ENCODE assay signal across 3 cellular contexts in genomic region chr5:92906798-92907380, GRCh38.
A peak's percentile ranks its signal among the peaks of the same experiment; 100 is the strongest.
TF ChIP-seq lines count a peak whose summit lies in the region.

No MANE protein-coding gene starts in this region.

TF ChIP-seq in SK-N-SH treated with all-trans-retinoic acid at 6 μM for 48 hours, 23 proteins besides CTCF, POLR2A, EP300 and RAD21:
- TF ChIP-seq TOX (CRISPR knock-in tag; IDR thresholded peaks at IDR 0.05; ENCODE audit: borderline replicate concordance) (0 out of 2 replicates have a peak, but pooled peaks have one; percentile 6), ARNTL (CRISPR knock-in tag; IDR thresholded peaks at IDR 0.05; ENCODE audit: borderline replicate concordance, low read depth) (no peak)

TF ChIP-seq in SK-N-SH, 30 proteins besides CTCF, POLR2A, EP300 and RAD21 (continued from another document):
- TF ChIP-seq, protein P1, sequence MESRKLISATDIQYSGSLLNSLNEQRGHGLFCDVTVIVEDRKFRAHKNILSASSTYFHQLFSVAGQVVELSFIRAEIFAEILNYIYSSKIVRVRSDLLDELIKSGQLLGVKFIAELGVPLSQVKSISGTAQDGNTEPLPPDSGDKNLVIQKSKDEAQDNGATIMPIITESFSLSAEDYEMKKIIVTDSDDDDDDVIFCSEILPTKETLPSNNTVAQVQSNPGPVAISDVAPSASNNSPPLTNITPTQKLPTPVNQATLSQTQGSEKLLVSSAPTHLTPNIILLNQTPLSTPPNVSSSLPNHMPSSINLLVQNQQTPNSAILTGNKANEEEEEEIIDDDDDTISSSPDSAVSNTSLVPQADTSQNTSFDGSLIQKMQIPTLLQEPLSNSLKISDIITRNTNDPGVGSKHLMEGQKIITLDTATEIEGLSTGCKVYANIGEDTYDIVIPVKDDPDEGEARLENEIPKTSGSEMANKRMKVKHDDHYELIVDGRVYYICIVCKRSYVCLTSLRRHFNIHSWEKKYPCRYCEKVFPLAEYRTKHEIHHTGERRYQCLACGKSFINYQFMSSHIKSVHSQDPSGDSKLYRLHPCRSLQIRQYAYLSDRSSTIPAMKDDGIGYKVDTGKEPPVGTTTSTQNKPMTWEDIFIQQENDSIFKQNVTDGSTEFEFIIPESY (IDR thresholded peaks at IDR 0.05; ENCODE audit: borderline replicate concordance, low read depth): no peak
- no peak for TF ChIP-seq NFIC (IDR thresholded peaks at IDR 0.05; ENCODE audit: borderline replicate concordance)
- no peak for TF ChIP-seq MXI1 (IDR thresholded peaks at IDR 0.05; ENCODE audit: low read depth, low read length)
- no peak for TF ChIP-seq RCOR1 (IDR thresholded peaks at IDR 0.05; ENCODE audit: low read length)
- TF ChIP-seq JUND (IDR thresholded peaks at IDR 0.05): no peak
- TF ChIP-seq SIN3A (IDR thresholded peaks at IDR 0.05; ENCODE audit: borderline replicate concordance, low read depth, low read length): no peak
- no peak for TF ChIP-seq SMC3 (IDR thresholded peaks at IDR 0.05; ENCODE audit: low read depth, low read length)
- no peak for TF ChIP-seq YY1 (IDR thresholded peaks at IDR 0.05; ENCODE audit: low read depth)
- no peak for TF ChIP-seq ELF1 (IDR thresholded peaks at IDR 0.05)
- no peak for TF ChIP-seq GABPA (IDR thresholded peaks at IDR 0.05; ENCODE audit: low read depth)
- TF ChIP-seq EZH2phosphoT487 (IDR thresholded peaks at IDR 0.05; ENCODE audit: borderline replicate concordance, low read depth): no peak
- no peak for TF ChIP-seq POLR2AphosphoS5 (IDR thresholded peaks at IDR 0.05; ENCODE audit: low read depth, low read length)
- TF ChIP-seq FOXM1 (IDR thresholded peaks at IDR 0.05; ENCODE audit: low read depth): no peak
- TF ChIP-seq TAF1 (IDR thresholded peaks at IDR 0.05; ENCODE audit: borderline replicate concordance, low read depth, low read length): no peak
- TF ChIP-seq TEAD4 (IDR thresholded peaks at IDR 0.05; ENCODE audit: borderline replicate concordance, insufficient read depth): no peak
- no peak for TF ChIP-seq IRF3 (IDR thresholded peaks at IDR 0.05; ENCODE audit: low read depth, low read length)
- TF ChIP-seq USF2 (IDR thresholded peaks at IDR 0.05; ENCODE audit: borderline replicate concordance, low read depth, low read length): no peak
- no peak for TF ChIP-seq RFX5 (IDR thresholded peaks at IDR 0.05; ENCODE audit: low read length)
- TF ChIP-seq FOXJ3 (CRISPR knock-in tag; IDR thresholded peaks at IDR 0.05): no peak

TF ChIP-seq in IMR-90, 13 proteins besides CTCF, POLR2A, EP300 and RAD21 (continued from another document):
- TF ChIP-seq, protein P2, sequence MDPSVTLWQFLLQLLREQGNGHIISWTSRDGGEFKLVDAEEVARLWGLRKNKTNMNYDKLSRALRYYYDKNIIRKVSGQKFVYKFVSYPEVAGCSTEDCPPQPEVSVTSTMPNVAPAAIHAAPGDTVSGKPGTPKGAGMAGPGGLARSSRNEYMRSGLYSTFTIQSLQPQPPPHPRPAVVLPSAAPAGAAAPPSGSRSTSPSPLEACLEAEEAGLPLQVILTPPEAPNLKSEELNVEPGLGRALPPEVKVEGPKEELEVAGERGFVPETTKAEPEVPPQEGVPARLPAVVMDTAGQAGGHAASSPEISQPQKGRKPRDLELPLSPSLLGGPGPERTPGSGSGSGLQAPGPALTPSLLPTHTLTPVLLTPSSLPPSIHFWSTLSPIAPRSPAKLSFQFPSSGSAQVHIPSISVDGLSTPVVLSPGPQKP (IDR thresholded peaks at IDR 0.05; ENCODE audit: borderline replicate concordance, low read depth, low read length): no peak
- TF ChIP-seq USF2 (IDR thresholded peaks at IDR 0.05; ENCODE audit: low read depth, low read length): no peak
- no peak for TF ChIP-seq RCOR1 (IDR thresholded peaks at IDR 0.05; ENCODE audit: insufficient replicate concordance, low read length)
- TF ChIP-seq MXI1 (IDR thresholded peaks at IDR 0.05; ENCODE audit: borderline replicate concordance, low read depth, low read length): no peak
- no peak for TF ChIP-seq CHD1 (IDR thresholded peaks at IDR 0.05; ENCODE audit: low read depth, low read length)
- no peak for TF ChIP-seq FOS (IDR thresholded peaks at IDR 0.05; ENCODE audit: low read depth, low read length)
- no peak for TF ChIP-seq MAZ (IDR thresholded peaks at IDR 0.05; ENCODE audit: borderline replicate concordance, low read depth, low read length)
TF ChIP-seq in IMR-90: peak in this region for 0.
